ENCODE assay signal across 10 cellular contexts in genomic region chr18:74652392-74652988, GRCh38. TPM values are rescaled to one million over a fixed set of nuclear protein-coding genes. Genes with fewer than 3 reads are reported as not detected.
DNase-seq lines count a peak whose midpoint lies in the region; ATAC-seq and TF ChIP-seq lines count a peak whose summit lies in the region.
"Had no signal": no experiment of that assay in that cellular context is flagged by ENCODE, and none has a peak within 500 bp of the region (broad histone marks: within the 10 kb centered on the region; RNA-seq: fewer than 3 reads in every experiment).

No MANE protein-coding gene starts in this region.

- no peak for DNase-seq in H9
- DNase-seq in NCI-H2107 (lab: John Stamatoyannopoulos, UW), result peak; percentile 44
- no peak for DNase-seq in ascending aorta (ENCODE audit: low spot score in 2 of 2)
- DNase-seq in kidney epithelial cell (ENCODE audit: low read depth), result no peak
- no peak for DNase-seq in omental fat pad (ENCODE audit: low spot score)
- no peak for DNase-seq in vagina (ENCODE audit: extremely low spot score in 2 of 2)

- WGBS in H9 (ENCODE audit: extremely low coverage, insufficient read length, low lambda C conversion rate), result no CpG with 5 or more reads among the region's 4 CpGs

- H4K20me1 ChIP-seq in DOHH2 (ENCODE audit: control insufficient read depth, insufficient read depth, low read depth, low read length), result no peaks in the 10 kb centered on the region
- no peaks in the 10 kb centered on the region for H4K20me1 ChIP-seq in H9 (ENCODE audit: control insufficient read depth, insufficient read depth, insufficient read length)

- no peaks in the 10 kb centered on the region for H3K9me3 ChIP-seq in DOHH2 (ENCODE audit: control insufficient read depth, insufficient read depth, low read length)
- no peaks in the 10 kb centered on the region for H3K9me3 ChIP-seq in H9 (ENCODE audit: control insufficient read depth, low read depth, low read length)
- H3K9me3 ChIP-seq in ascending aorta, result no peaks in the 10 kb centered on the region
- no peaks in the 10 kb centered on the region for H3K9me3 ChIP-seq in vagina
- H3K9me3 ChIP-seq: mucosa of descending colon, SJSA1 had no signal

- H2AFZ ChIP-seq in H9 (ENCODE audit: low read length), result no peak overlapping the region

- H3K27ac Mint-ChIP-seq in H9, result no peak overlapping the region

- H3K36me3 ChIP-seq in DOHH2 (ENCODE audit: control insufficient read depth, low read length), result no peaks in the 10 kb centered on the region
- H3K36me3 ChIP-seq in ascending aorta, result peaks cover 0 to 5% of the 10 kb centered on the region in 2 donors
- H3K36me3 ChIP-seq in kidney epithelial cell (ENCODE audit: control insufficient read depth, insufficient read depth, low read length), result peaks cover 1% of the 10 kb centered on the region
- H3K36me3 ChIP-seq in vagina, result peaks cover 0 to 6% of the 10 kb centered on the region in 2 donors
- H3K36me3 ChIP-seq: SJSA1 had no signal

- H2BK12ac ChIP-seq in H9 (ENCODE audit: insufficient read length, low read depth, low read length), result no peak overlapping the region

- no peaks in the 10 kb centered on the region for H3K79me1 ChIP-seq in H9 (ENCODE audit: insufficient read depth, low read depth, low read length, poor library complexity, severe bottlenecking)

- no peak overlapping the region for H3K9ac ChIP-seq in H9 (ENCODE audit: extremely low read depth, insufficient read length, low read length)

- H3K9me2 ChIP-seq in DOHH2 (replicated peaks; ENCODE audit: control insufficient read depth, low read length), result no peaks in the 10 kb centered on the region

- H3K18ac ChIP-seq in H9 (ENCODE audit: insufficient read length, low read depth, low read length), result no peak overlapping the region

- no peak overlapping the region for H3K23ac ChIP-seq in H9 (ENCODE audit: insufficient read length, low read depth, low read length)

- TF ChIP-seq CTCF in DOHH2 (IDR thresholded peaks at IDR 0.05; ENCODE audit: low read depth, low read length, poor library complexity, severe bottlenecking), result peak; percentile 50
- peak; percentile 77 for TF ChIP-seq CTCF in H9 (conservative IDR thresholded peaks at IDR 0.05)
- TF ChIP-seq CTCF in ascending aorta (IDR thresholded peaks at IDR 0.05), result peak in 2 of 3 experiments; percentile 27 to 50
- TF ChIP-seq CTCF in kidney epithelial cell (IDR thresholded peaks at IDR 0.05; ENCODE audit: insufficient read depth, low read length, poor library complexity, severe bottlenecking), result peak; percentile 46
- peak in 1 of 3 donors; percentile 60 for TF ChIP-seq CTCF in omental fat pad (IDR thresholded peaks at IDR 0.05)
- TF ChIP-seq CTCF in vagina (IDR thresholded peaks at IDR 0.05), result peak in 1 of 3 experiments; percentile 48

- no peak overlapping the region for H3K14ac ChIP-seq in H9 (ENCODE audit: insufficient read depth, low read length)

- no peak overlapping the region for H3K4me3 ChIP-seq in DOHH2 (ENCODE audit: low read length)
- H3K4me3 ChIP-seq in ascending aorta, result no peak overlapping the region
- no peak overlapping the region for H3K4me3 ChIP-seq in kidney epithelial cell (ENCODE audit: low read depth, low read length)
- no peak overlapping the region for H3K4me3 ChIP-seq in vagina
- H3K4me3 ChIP-seq: mucosa of descending colon, SJSA1 had no signal

- H3K27me3 Mint-ChIP-seq in H9 (ENCODE audit: low read depth), result no peaks in the 10 kb centered on the region

- H4K8ac ChIP-seq in H9 (replicated peaks; ENCODE audit: insufficient read length, low read depth, low read length), result no peak overlapping the region

- ATAC-seq in GM21367 (IDR thresholded peaks at IDR 0.05; ENCODE audit: unreplicated experiment) (no peak), omental fat pad (ENCODE audit: low FRiP score) (no peak)
- ATAC-seq: mucosa of descending colon had no signal

- no peak overlapping the region for H3T11ph ChIP-seq in H9 (ENCODE audit: low read length)

- no peak for TF ChIP-seq POLR2A in vagina (IDR thresholded peaks at IDR 0.05)

- no peak overlapping the region for H3K56ac ChIP-seq in H9 (ENCODE audit: insufficient read length, low read depth, low read length)

- H3K4me1 ChIP-seq in DOHH2 (ENCODE audit: control insufficient read depth, low read length) (peaks cover 13% of the 10 kb centered on the region), H9 (ENCODE audit: insufficient read depth, low read length) (no peaks in the 10 kb centered on the region; the same call in 1 of the 2 replicates), ascending aorta (no peaks in the 10 kb centered on the region), vagina (no peaks in the 10 kb centered on the region)

- H3K23me2 ChIP-seq in H9 (ENCODE audit: insufficient read length, low read depth, low read length, poor library complexity, severe bottlenecking), result no peaks in the 10 kb centered on the region

- H3K4me1 Mint-ChIP-seq in H9, result peaks cover 5 to 7% of the 10 kb centered on the region in 2 experiments

- H3K4me3 Mint-ChIP-seq in H9, result no peak overlapping the region

- H3K4ac ChIP-seq in H9 (ENCODE audit: low read depth, low read length), result no peak overlapping the region

- no peak overlapping the region for H4K5ac ChIP-seq in H9 (ENCODE audit: insufficient read length, low read depth, low read length)

- H4K91ac ChIP-seq in H9 (ENCODE audit: insufficient read length, low read depth, low read length), result no peak overlapping the region

- no peaks in the 10 kb centered on the region for H3K9me3 Mint-ChIP-seq in H9

- intact Hi-C loops in ascending aorta (cut with DNase I) (no loop called here), vagina (cut with DNase I) (loop anchor here (10.0 kb wide), 1 partner anchor 832 kb away; no protein-coding TSS in a partner anchor)

- no peak overlapping the region for H2AK5ac ChIP-seq in H9 (ENCODE audit: insufficient read length, low read length)

- H2BK5ac ChIP-seq in H9 (ENCODE audit: insufficient read length, low read length), result no peak overlapping the region

- H3K79me2 ChIP-seq in DOHH2 (ENCODE audit: control insufficient read depth, low read length), result no peaks in the 10 kb centered on the region
- no peaks in the 10 kb centered on the region for H3K79me2 ChIP-seq in H9 (ENCODE audit: insufficient read depth, low read length)

- H3K4me2 ChIP-seq in DOHH2 (ENCODE audit: low read length) (0 out of 2 replicates have a peak overlapping the region, but pooled peaks have one; percentile 13), H9 (ENCODE audit: insufficient read depth, insufficient read length, low read length) (no peak overlapping the region)

- H2BK20ac ChIP-seq in H9 (ENCODE audit: low read depth, low read length, poor library complexity, severe bottlenecking), result no peak overlapping the region

- no peak overlapping the region for H2BK120ac ChIP-seq in H9 (ENCODE audit: low read depth, low read length, poor library complexity, severe bottlenecking)

- H3F3A ChIP-seq in DOHH2 (ENCODE audit: control insufficient read depth, insufficient read depth), result peaks cover 3% of the 10 kb centered on the region; the same call in 1 of the 2 replicates

- H3K27ac ChIP-seq in DOHH2 (ENCODE audit: low read depth, low read length), result no peak overlapping the region
- H3K27ac ChIP-seq in H9 (ENCODE audit: insufficient read length, low read depth, low read length), result no peak overlapping the region
- H3K27ac ChIP-seq in ascending aorta, result no peak overlapping the region
- H3K27ac ChIP-seq in vagina, result no peak overlapping the region
- H3K27ac ChIP-seq: SJSA1 had no signal

- H3K36me3 Mint-ChIP-seq in H9 (ENCODE audit: insufficient read depth in 1 of 3, low read depth in 3 of 3), result no peaks in the 10 kb centered on the region; a peak in 1 of 7 replicates

- H2BK15ac ChIP-seq in H9 (ENCODE audit: low read depth, low read length), result no peak overlapping the region

- H3K27me3 ChIP-seq in DOHH2 (ENCODE audit: control insufficient read depth, low read length) (no peaks in the 10 kb centered on the region), H9 (ENCODE audit: insufficient read depth, low read length) (no peaks in the 10 kb centered on the region), ascending aorta (no peaks in the 10 kb centered on the region), kidney epithelial cell (ENCODE audit: control insufficient read depth, insufficient read depth, low read length) (no peaks in the 10 kb centered on the region), vagina (no peaks in the 10 kb centered on the region)
- H3K27me3 ChIP-seq: SJSA1 had no signal

RNA-seq across cellular contexts. Expression of gene ZNF407, which starts 54.8 kb away (rescaled TPM):
- total RNA-seq in H9 (2021) (8.2 and 8.7 TPM in 2 replicates), ascending aorta (8.7 TPM), kidney epithelial cell (8.2 and 9.2 TPM in 2 replicates), omental fat pad (10 to 100 TPM; 13.4 to 26.7 (median 19.7) TPM), vagina (15.5 TPM)
